Comparison of ENCODE assay signal across 34 cellular contexts in the genomic region with DNA sequence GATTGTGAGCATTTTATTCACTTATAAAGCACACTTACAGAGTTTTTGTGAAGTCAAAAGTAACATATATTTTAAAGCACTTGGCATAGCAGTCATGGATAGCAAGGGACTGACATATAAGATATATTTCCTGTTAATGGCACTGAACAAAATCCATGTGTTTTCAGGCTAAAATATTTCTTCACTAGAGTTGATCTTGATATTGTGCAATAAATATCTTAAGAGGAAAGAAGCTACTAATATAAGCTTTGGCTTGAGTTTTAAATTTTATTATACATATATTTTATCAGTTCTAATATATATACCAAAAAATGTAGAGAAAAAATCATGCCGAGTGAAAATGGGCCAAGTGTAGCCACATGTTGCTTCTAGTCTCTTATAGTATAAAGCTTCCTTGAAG.
"Had no signal": no experiment of that assay in that cellular context is flagged by ENCODE, and none has a peak within 500 bp of the region (broad histone marks: within the 10 kb centered on the region; RNA-seq: fewer than 3 reads in every experiment).

No MANE protein-coding gene starts in this region.

- H3K4me3 ChIP-seq: MG63 had no signal

- H3K36me3 ChIP-seq: MG63 had no signal

- H3K27me3 ChIP-seq: MG63 had no signal

- H3K9me3 ChIP-seq: MG63 had no signal

- DNase-seq: Karpas-422, Kasumi-1, MG63, MM.1S, MV-4-11, NCI-H1048, NCI-H1092, NCI-H1092 treated with DMSO at 0.1 percent for 48 hours, NCI-H1105, NCI-H1105 treated with DMSO at 0.1 percent for 48 hours, NCI-H1417, NCI-H1417 treated with DMSO at 0.1 percent for 48 hours, NCI-H1436, NCI-H1436 treated with DMSO at 0.1 percent for 48 hours, NCI-H146, NCI-H1694, NCI-H1694 treated with DMSO at 0.1 percent for 48 hours, NCI-H187, NCI-H187 treated with DMSO at 0.1 percent for 48 hours, NCI-H1930, NCI-H2029, NCI-H2029 treated with DMSO at 0.1 percent for 48 hours, NCI-H2081, NCI-H2081 treated with DMSO at 0.1 percent for 48 hours, NCI-H2107, NCI-H2171, NCI-H2171 treated with DMSO at 0.1 percent for 48 hours, NCI-H2227 treated with DMSO at 0.1 percent for 48 hours, NCI-H226, NCI-H345, NCI-H446, NCI-H446 treated with DMSO at 0.1 percent for 48 hours, NCI-H510A, NCI-H510A treated with DMSO at 0.1 percent for 48 hours had no signal
